Comparison of ENCODE assay signal across 8 cellular contexts in the genomic region with DNA sequence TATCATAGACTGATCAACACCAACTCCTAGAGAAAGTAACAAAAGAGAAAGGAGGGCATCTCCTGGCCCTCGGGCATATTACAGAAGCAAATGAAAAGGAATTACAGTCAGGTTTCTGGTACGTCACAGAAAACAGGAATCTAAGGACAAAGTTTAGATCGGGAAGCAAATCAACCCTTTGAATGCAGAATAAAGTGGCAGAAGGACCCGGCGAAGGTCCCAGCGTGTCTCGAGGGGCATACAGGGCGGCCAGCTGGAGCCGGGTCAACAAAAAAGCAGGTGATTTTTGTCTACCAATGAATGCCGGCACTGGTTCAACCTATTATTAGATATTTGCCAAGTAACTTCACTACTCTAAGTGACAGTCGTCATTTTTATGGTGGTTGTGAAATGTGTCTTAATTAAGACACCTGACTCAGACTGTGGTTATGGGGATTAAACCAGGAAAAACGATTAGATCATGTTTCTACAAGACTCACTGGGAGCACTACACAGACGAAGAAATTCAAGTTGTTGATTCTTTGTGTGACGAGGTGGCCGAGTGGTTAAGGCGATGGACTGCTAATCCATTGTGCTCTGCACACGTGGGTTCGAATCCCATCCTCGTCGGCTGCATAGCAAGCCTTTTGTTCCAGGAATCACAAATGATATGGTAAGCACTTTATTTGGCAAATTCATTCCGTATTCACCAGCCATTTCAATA. TPM values are rescaled to one million over a fixed set of nuclear protein-coding genes. Genes with fewer than 3 reads are reported as not detected.
A peak's percentile ranks its signal among the peaks of the same experiment; 100 is the strongest.
DNase-seq lines count a peak whose midpoint lies in the region; ATAC-seq and TF ChIP-seq lines count a peak whose summit lies in the region.

No MANE protein-coding gene starts in this region.

- peak; percentile 38 for ATAC-seq in GM18870 (IDR thresholded peaks at IDR 0.05; ENCODE audit: unreplicated experiment)
- peak; percentile 80 to 82 for ATAC-seq in activated naive CD4-positive, alpha-beta T cell treated with anti-CD3 and anti-CD28 coated beads, Interleukin-2, amount 50 U/mL, for 72 hours

- intact Hi-C loops in posterior cingulate gyrus (cut with DNase I) = no loop called here

- H3K27ac Mint-ChIP-seq in activated naive CD4-positive, alpha-beta T cell treated with anti-CD3 and anti-CD28 coated beads, Interleukin-2, amount 50 U/mL, for 72 hours = peak overlapping the region; percentile 59 to 63

- H3K9me3 Mint-ChIP-seq in activated naive CD4-positive, alpha-beta T cell treated with anti-CD3 and anti-CD28 coated beads, Interleukin-2, amount 50 U/mL, for 72 hours = peaks cover 0 to 6% of the 10 kb centered on the region in 2 donors

- peak overlapping the region; percentile 42 for H3K27ac ChIP-seq in C4-2B

- peak; percentile 47 for TF ChIP-seq CTCF in C4-2B (conservative IDR thresholded peaks at IDR 0.05)

- H3K36me3 Mint-ChIP-seq in activated naive CD4-positive, alpha-beta T cell treated with anti-CD3 and anti-CD28 coated beads, Interleukin-2, amount 50 U/mL, for 72 hours = peaks cover 0 to 27% of the 10 kb centered on the region in 2 donors

- peak; percentile 71 for DNase-seq in HPDE6-E6E7 (ENCODE audit: extremely low spot score)
- peak; percentile 76 to 86 for DNase-seq in NOMO-1 (lab: John Stamatoyannopoulos, UW; ENCODE audit: unreplicated experiment in 2 of 2)
- DNase-seq in activated naive CD4-positive, alpha-beta T cell treated with anti-CD3 and anti-CD28 coated beads, Interleukin-2, amount 50 U/mL, for 72 hours (ENCODE audit: low spot score in 2 of 2) = peak; percentile 61 to 63
- DNase-seq in stimulated activated CD4-positive, alpha-beta T cell treated with anti-CD3 and anti-CD28 coated beads, Interleukin-12 subunit alpha, Interleukin-12 subunit beta, amount 100 ng/mL, for 48 hours (ENCODE audit: low read depth in 2 of 3, low spot score in 1 of 3) = peak; percentile 59 to 81 (median 67)
- no peak for DNase-seq in posterior cingulate gyrus

- peak overlapping the region; percentile 60 for H3K4me3 ChIP-seq in iPS-11a (ENCODE audit: low read depth, low read length)

RNA-seq across cellular contexts. Expression of gene ZSCAN9, which starts 12.4 kb away (rescaled TPM):
- total RNA-seq in activated naive CD4-positive, alpha-beta T cell treated with anti-CD3 and anti-CD28 coated beads, Interleukin-2, amount 50 U/mL, for 72 hours = 1 to 10 TPM; 1.6 to 2.6 TPM

RNA-seq across cellular contexts. Expression of gene ZKSCAN4, which starts 39.4 kb away (rescaled TPM):
- total RNA-seq in activated naive CD4-positive, alpha-beta T cell treated with anti-CD3 and anti-CD28 coated beads, Interleukin-2, amount 50 U/mL, for 72 hours = 1 to 10 TPM; 2.4 to 5.1 TPM

RNA-seq across cellular contexts. Expression of gene NKAPL, which starts 46.4 kb away (rescaled TPM):
- total RNA-seq in activated naive CD4-positive, alpha-beta T cell treated with anti-CD3 and anti-CD28 coated beads, Interleukin-2, amount 50 U/mL, for 72 hours = not detected

RNA-seq across cellular contexts. Expression of gene ZSCAN26, which starts 54.3 kb away (rescaled TPM):
- total RNA-seq in activated naive CD4-positive, alpha-beta T cell treated with anti-CD3 and anti-CD28 coated beads, Interleukin-2, amount 50 U/mL, for 72 hours = 1 to 10 TPM; 2.1 to 3.9 TPM

Comparison
In these comparisons a context has a peak if more than half of its experiments do, and no peak if none do; other contexts are left out.
1. DNase-seq: peak in HPDE6-E6E7 (single experiment), NOMO-1 (2 of 2), activated naive CD4-positive, alpha-beta T cell treated with anti-CD3 and anti-CD28 coated beads, Interleukin-2, amount 50 U/mL, for 72 hours (2 of 2) and stimulated activated CD4-positive, alpha-beta T cell treated with anti-CD3 and anti-CD28 coated beads, Interleukin-12 subunit alpha, Interleukin-12 subunit beta, amount 100 ng/mL, for 48 hours (3 of 3); none in posterior cingulate gyrus (0 of 10).